ENCODE assay signal across 8 cellular contexts in the genomic region with DNA sequence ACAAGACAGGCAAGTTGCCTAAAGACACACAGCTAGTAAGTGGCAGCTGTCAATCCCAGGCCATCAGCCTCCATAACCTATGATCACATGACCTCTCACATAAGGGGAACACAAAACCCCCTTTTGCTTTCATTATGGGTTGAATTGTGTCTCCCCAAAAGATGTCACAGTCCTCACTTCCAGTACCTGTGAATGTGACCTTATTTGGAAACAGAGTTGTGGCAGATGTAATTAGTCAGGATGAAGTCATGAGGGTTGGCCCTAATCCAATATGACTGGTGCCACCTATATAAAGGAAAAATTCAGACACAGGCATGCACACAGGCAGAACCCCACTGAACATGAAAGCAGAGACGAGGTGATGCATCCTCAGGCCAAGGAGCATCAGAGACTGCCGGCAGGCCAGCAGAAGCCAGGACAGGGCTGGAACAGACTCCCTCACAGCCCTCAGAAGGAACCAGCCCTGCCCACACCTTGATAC. TPM values are rescaled to one million over a fixed set of nuclear protein-coding genes. Genes with fewer than 3 reads are reported as not detected.
DNase-seq lines count a peak whose midpoint lies in the region; ATAC-seq and TF ChIP-seq lines count a peak whose summit lies in the region.

No MANE protein-coding gene starts in this region.

- no peak overlapping the region for H4K5ac ChIP-seq in IMR-90 (ENCODE audit: low read depth, low read length)

- H3K79me1 ChIP-seq in IMR-90 (ENCODE audit: low read depth in 1 of 2, low read length in 2 of 2) = peaks cover 3 to 9% of the 10 kb centered on the region in 2 experiments; a peak in 1 of 4 replicates

- DNase-seq in Caki2 (ENCODE audit: low read depth) = peak; percentile 34
- DNase-seq in IMR-90 = peak; percentile 49
- peak; percentile 22 to 42 for DNase-seq in activated CD4-positive, alpha-beta T cell treated with anti-CD3 and anti-CD28 coated beads for 24 hours (ENCODE audit: low read depth in 2 of 2)
- peak; percentile 37 for DNase-seq in epithelial cell of proximal tubule (ENCODE audit: low read depth)
- DNase-seq in stomach = no peak
- DNase-seq in NOMO-1 treated with dmso at 0.1 percent for 144 hours (lab: John Stamatoyannopoulos, UW; ENCODE audit: unreplicated experiment) = no peak

- H2AFZ ChIP-seq in IMR-90 (replicated peaks; ENCODE audit: low read length, poor library complexity) = no peak overlapping the region

- no peak for TF ChIP-seq EP300 in stomach (IDR thresholded peaks at IDR 0.05)

- intact Hi-C loops in IMR-90 (cut with micrococcal nuclease) (no loop called here), stomach (cut with DNase I; ENCODE audit: low total_unique reads) (no loop called here)

- no TSS peak for BruUV-seq in IMR-90 (replicated peaks; lab: Mats Ljungman, UMichigan)

- no peak overlapping the region for H2AK9ac ChIP-seq in IMR-90 (replicated peaks; ENCODE audit: low read depth, low read length, poor library complexity)

- no peak overlapping the region; the same call in 1 of the 2 replicates for H3K23ac ChIP-seq in IMR-90 (ENCODE audit: low read depth, low read length)

- peak overlapping the region; percentile 77 for H2BK20ac ChIP-seq in IMR-90 (ENCODE audit: low read depth, low read length)

- H3K14ac ChIP-seq in IMR-90 (replicated peaks; ENCODE audit: low read depth, low read length) = peak overlapping the region; percentile 73

- H3K4me3 ChIP-seq in IMR-90 (ENCODE audit: insufficient read depth, low read depth, low read length) = no peak overlapping the region
- no peak overlapping the region for H3K4me3 ChIP-seq in epithelial cell of proximal tubule (ENCODE audit: low read depth, low read length)
- H3K4me3 ChIP-seq in stomach = no peak overlapping the region

- no peak overlapping the region for H2BK5ac ChIP-seq in IMR-90 (ENCODE audit: low read depth, low read length, poor library complexity, severe bottlenecking)

- no peaks in the 10 kb centered on the region for H3K27me3 ChIP-seq in IMR-90 (ENCODE audit: control insufficient read depth, insufficient read depth, low read length)
- H3K27me3 ChIP-seq in stomach = no peaks in the 10 kb centered on the region

- H4K91ac ChIP-seq in IMR-90 (ENCODE audit: insufficient read depth, low read depth, low read length) = peak overlapping the region; percentile 3; the same call in 1 of the 2 replicates

- H3K36me3 ChIP-seq in IMR-90 (ENCODE audit: control insufficient read depth, insufficient read depth, low read length) (no peaks in the 10 kb centered on the region), stomach (no peaks in the 10 kb centered on the region)

- dilution Hi-C loops in IMR-90 (cut with HindIII; ENCODE audit: low sequenced_read_pairs, unreplicated experiment) = no loop called here

- ATAC-seq in IMR-90 (ENCODE audit: low read depth) = no peak
- ATAC-seq in HG03280 (IDR thresholded peaks at IDR 0.05; ENCODE audit: unreplicated experiment) = no peak
- ATAC-seq in HG02981 (IDR thresholded peaks at IDR 0.05; ENCODE audit: unreplicated experiment) = no peak

- no peak overlapping the region for H3K4me2 ChIP-seq in IMR-90 (ENCODE audit: low read depth, low read length)

- no peaks in the 10 kb centered on the region for H3K9me3 ChIP-seq in IMR-90 (ENCODE audit: control insufficient read depth, insufficient read depth, low read length)
- H3K9me3 ChIP-seq in stomach = no peaks in the 10 kb centered on the region

- in situ Hi-C loops in Caki2 (cut with HindIII; ENCODE audit: low pct_unique_long_range_greater_than_20kb, low sequenced_read_pairs) (no loop called here), IMR-90 (cut with MboI; ENCODE audit: low sequenced_read_pairs) (no loop called here)

- no peak overlapping the region for H3K18ac ChIP-seq in IMR-90 (ENCODE audit: low read depth, low read length)

- no CpG with 5 or more reads among the region's 2 CpGs for WGBS in IMR-90 (ENCODE audit: extremely low coverage in 2 of 2, insufficient read length in 1 of 2), 2 experiments
- WGBS in stomach, 5 donors = 56 to 85% (median 74%) methylated on average over 2 of the region's 2 CpGs

- peak overlapping the region; percentile 58; the same call in 1 of the 2 replicates for H2BK120ac ChIP-seq in IMR-90 (ENCODE audit: low read depth, low read length)

- H2BK15ac ChIP-seq in IMR-90 (ENCODE audit: low read depth, low read length) = peak overlapping the region; percentile 62; the same call in 2 of the 3 replicates

- CTCF ChIA-PET in IMR-90 (lab: Yijun Ruan, JAX) = interaction anchor here (0.6 to 1.1 kb wide), 3 partner anchors 9 to 97 kb away, joined by 3 read pairs; no protein-coding TSS in a partner anchor

- no peak for TF ChIP-seq RAD21 in IMR-90 (IDR thresholded peaks at IDR 0.05; ENCODE audit: low read length)

- H3K56ac ChIP-seq in IMR-90 (ENCODE audit: extremely low read depth, insufficient read depth, low read length) = no peak overlapping the region

- H3K4me1 ChIP-seq in IMR-90 (ENCODE audit: control insufficient read depth, insufficient read depth, low read length) = peaks cover 15% of the 10 kb centered on the region
- peaks cover 13 to 78% (median 44%) of the 10 kb centered on the region in 4 donors for H3K4me1 ChIP-seq in stomach

- H3K27ac ChIP-seq in IMR-90 (ENCODE audit: insufficient read depth, low read length) (no peak overlapping the region), stomach (peak overlapping the region; percentile 44 to 91 (median 76))

- no peaks in the 10 kb centered on the region for H4K20me1 ChIP-seq in IMR-90 (ENCODE audit: insufficient read depth, low read length)

- no peak overlapping the region for H3K9ac ChIP-seq in IMR-90 (ENCODE audit: low read depth, low read length)

- TF ChIP-seq CTCF in IMR-90 (conservative IDR thresholded peaks at IDR 0.05; ENCODE audit: low read depth, low read length) (no peak), epithelial cell of proximal tubule (conservative IDR thresholded peaks at IDR 0.05; ENCODE audit: low read depth, low read length) (no peak), stomach (IDR thresholded peaks at IDR 0.05) (no peak)

- no peak for TF ChIP-seq POLR2A in IMR-90 (IDR thresholded peaks at IDR 0.05; ENCODE audit: low read depth, low read length)
- no peak for TF ChIP-seq POLR2A in stomach (IDR thresholded peaks at IDR 0.05)

- H3K9me1 ChIP-seq in IMR-90 (ENCODE audit: insufficient read depth, low read length) = peaks cover 11% of the 10 kb centered on the region; the same call in 1 of the 2 replicates

- POLR2A ChIA-PET in IMR-90 (lab: Charles Lee; ENCODE audit: unreplicated experiment) = no interaction called here

- peak overlapping the region; percentile 70 for H3K4ac ChIP-seq in IMR-90 (ENCODE audit: low read depth, low read length)

- peak overlapping the region; percentile 42; the same call in 1 of the 2 replicates for H2AK5ac ChIP-seq in IMR-90 (ENCODE audit: low read depth, low read length)

- H4K8ac ChIP-seq in IMR-90 (ENCODE audit: low read depth in 2 of 2, low read length in 2 of 2) = peak overlapping the region in 1 of 2 experiments; percentile 72; a peak in 1 of 4 replicates

TF ChIP-seq in IMR-90, 13 proteins besides CTCF, POLR2A, EP300 and RAD21:
- TF ChIP-seq CHD1 (IDR thresholded peaks at IDR 0.05; ENCODE audit: low read depth, low read length) (no peak), MXI1 (IDR thresholded peaks at IDR 0.05; ENCODE audit: borderline replicate concordance, low read depth, low read length) (no peak), USF2 (IDR thresholded peaks at IDR 0.05; ENCODE audit: low read depth, low read length) (no peak), RFX5 (IDR thresholded peaks at IDR 0.05; ENCODE audit: low read depth, low read length) (no peak), RCOR1 (IDR thresholded peaks at IDR 0.05; ENCODE audit: insufficient replicate concordance, low read length) (no peak), BHLHE40 (IDR thresholded peaks at IDR 0.05; ENCODE audit: low read depth, low read length) (no peak), FOS (IDR thresholded peaks at IDR 0.05; ENCODE audit: low read depth, low read length) (no peak), SMC3 (IDR thresholded peaks at IDR 0.05; ENCODE audit: low read depth, low read length) (no peak), MAZ (IDR thresholded peaks at IDR 0.05; ENCODE audit: borderline replicate concordance, low read depth, low read length) (no peak), MAFK (IDR thresholded peaks at IDR 0.05; ENCODE audit: low read depth, low read length) (no peak), CEBPB (IDR thresholded peaks at IDR 0.05; ENCODE audit: low read depth, low read length) (no peak), NFE2L2 (IDR thresholded peaks at IDR 0.05; ENCODE audit: low read depth, low read length) (no peak)
- TF ChIP-seq, protein P1, sequence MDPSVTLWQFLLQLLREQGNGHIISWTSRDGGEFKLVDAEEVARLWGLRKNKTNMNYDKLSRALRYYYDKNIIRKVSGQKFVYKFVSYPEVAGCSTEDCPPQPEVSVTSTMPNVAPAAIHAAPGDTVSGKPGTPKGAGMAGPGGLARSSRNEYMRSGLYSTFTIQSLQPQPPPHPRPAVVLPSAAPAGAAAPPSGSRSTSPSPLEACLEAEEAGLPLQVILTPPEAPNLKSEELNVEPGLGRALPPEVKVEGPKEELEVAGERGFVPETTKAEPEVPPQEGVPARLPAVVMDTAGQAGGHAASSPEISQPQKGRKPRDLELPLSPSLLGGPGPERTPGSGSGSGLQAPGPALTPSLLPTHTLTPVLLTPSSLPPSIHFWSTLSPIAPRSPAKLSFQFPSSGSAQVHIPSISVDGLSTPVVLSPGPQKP (IDR thresholded peaks at IDR 0.05; ENCODE audit: borderline replicate concordance, low read depth, low read length) = no peak
TF ChIP-seq in IMR-90: peak in this region for 0.

RNA-seq across cellular contexts. Expression of gene GFOD1, which starts 33.6 kb away (rescaled TPM):
- total RNA-seq in Caki2 (2014; rRNA removed; shearing (Covaris generic); ENCODE audit: low replicate concordance) = 0.93 and 2.2 TPM in 2 replicates
- total RNA-seq in IMR-90 (2012; rRNA removed) (3.4 and 3.6 TPM in 2 replicates), epithelial cell of proximal tubule (2.2 and 2.5 TPM in 2 replicates), stomach (10 to 100 TPM in 4 of 5 donors, 1 to 10 TPM in 1; 7.6 to 29.4 (median 17.1) TPM)
- polyA plus RNA-seq in IMR-90 (2012; rRNA removed) (1.8 and 2.2 TPM in 2 replicates), stomach (1 to 10 TPM in 2 of 3 donors, under 1 TPM in 1; 0.76 to 5.3 (median 1.1) TPM)
- 0.78 and 1.7 TPM in 2 replicates for polyA plus RNA-seq in IMR-90 (2012; cell fraction: cytosol; rRNA removed)
- polyA plus RNA-seq in IMR-90 (2012; cell fraction: nucleus; rRNA removed; ENCODE audit: low replicate concordance) = 3.5 and 3.9 TPM in 2 replicates

Comparison
In these comparisons a context has a peak if more than half of its experiments do, and no peak if none do; other contexts are left out.
1. DNase-seq: peak in Caki2 (single experiment), IMR-90 (single experiment), activated CD4-positive, alpha-beta T cell treated with anti-CD3 and anti-CD28 coated beads for 24 hours (2 of 2) and epithelial cell of proximal tubule (single experiment); none in stomach (single experiment) and NOMO-1 treated with dmso at 0.1 percent for 144 hours (single experiment).